Comparison of ENCODE assay signal across 26 cellular contexts in genomic region chr17:22142091-22142490, GRCh38.
"Had no signal": no experiment of that assay in that cellular context is flagged by ENCODE, and none has a peak within 500 bp of the region (broad histone marks: within the 10 kb centered on the region; RNA-seq: fewer than 3 reads in every experiment).

No MANE protein-coding gene starts in this region.

- ATAC-seq: activated CD4-positive, alpha-beta T cell treated with anti-CD3 and anti-CD28 coated beads for 36 hours; activated naive CD4-positive, alpha-beta T cell treated with anti-CD3 and anti-CD28 coated beads, Interleukin-2, amount 50 U/mL, for 72 hours; activated T-cell treated with anti-CD3 and anti-CD28 coated beads, Interleukin-2, amount 50 U/mL, for 72 hours; gastroesophageal sphincter; left colon; naive thymus-derived CD4-positive, alpha-beta T cell had no signal

- H3K4me1 ChIP-seq: gastroesophageal sphincter, neural progenitor cell, right atrium auricular region, suprapubic skin, tibial artery had no signal

- DNase-seq: activated CD4-positive, alpha-beta T cell treated with anti-CD3 and anti-CD28 coated beads for 36 hours; activated CD4-positive, CD25-positive, alpha-beta regulatory T cell; activated naive CD4-positive, alpha-beta T cell; activated T-cell treated with anti-CD3 and anti-CD28 coated beads for 4 hours; activated T-cell treated with anti-CD3 and anti-CD28 coated beads, Interleukin-2, amount 50 U/mL, for 72 hours; anterior cingulate cortex; head of caudate nucleus; hippocampal formation; left colon; midbrain; naive thymus-derived CD4-positive, alpha-beta T cell; occipital lobe; stimulated activated CD4-positive, alpha-beta T cell treated with anti-CD3 and anti-CD28 coated beads, Interleukin-1b, Interleukin-23, amount 100 ng/mL, for 48 hours; stimulated activated CD4-positive, alpha-beta T cell treated with anti-CD3 and anti-CD28 coated beads, Interleukin-4, amount 100 ng/mL, for 4 hours; stimulated activated CD8-positive, alpha-beta memory T cell treated with anti-CD3 and anti-CD28 coated beads, Interleukin-4, amount 100 ng/mL, for 48 hours; stimulated activated naive CD4-positive, alpha-beta T cell; tibial artery had no signal

- H3K27ac ChIP-seq: cardiac muscle cell, gastroesophageal sphincter, neural progenitor cell, right atrium auricular region, suprapubic skin, tibial artery had no signal

- H3K36me3 ChIP-seq: cardiac muscle cell, gastroesophageal sphincter, neural progenitor cell, right atrium auricular region, suprapubic skin, tibial artery had no signal

- FAIRE-seq: endothelial cell of umbilical vein, keratinocyte had no signal

- H3K4me3 ChIP-seq: cardiac muscle cell, gastroesophageal sphincter, neural progenitor cell, right atrium auricular region, smooth muscle cell, suprapubic skin, tibial artery had no signal

- H3K27me3 ChIP-seq: cardiac muscle cell, gastroesophageal sphincter, neural progenitor cell, right atrium auricular region, suprapubic skin, tibial artery had no signal

- H3K9me3 ChIP-seq: gastroesophageal sphincter, right atrium auricular region, tibial artery had no signal
